ENCODE assay signal across 8 cellular contexts in the genomic region with DNA sequence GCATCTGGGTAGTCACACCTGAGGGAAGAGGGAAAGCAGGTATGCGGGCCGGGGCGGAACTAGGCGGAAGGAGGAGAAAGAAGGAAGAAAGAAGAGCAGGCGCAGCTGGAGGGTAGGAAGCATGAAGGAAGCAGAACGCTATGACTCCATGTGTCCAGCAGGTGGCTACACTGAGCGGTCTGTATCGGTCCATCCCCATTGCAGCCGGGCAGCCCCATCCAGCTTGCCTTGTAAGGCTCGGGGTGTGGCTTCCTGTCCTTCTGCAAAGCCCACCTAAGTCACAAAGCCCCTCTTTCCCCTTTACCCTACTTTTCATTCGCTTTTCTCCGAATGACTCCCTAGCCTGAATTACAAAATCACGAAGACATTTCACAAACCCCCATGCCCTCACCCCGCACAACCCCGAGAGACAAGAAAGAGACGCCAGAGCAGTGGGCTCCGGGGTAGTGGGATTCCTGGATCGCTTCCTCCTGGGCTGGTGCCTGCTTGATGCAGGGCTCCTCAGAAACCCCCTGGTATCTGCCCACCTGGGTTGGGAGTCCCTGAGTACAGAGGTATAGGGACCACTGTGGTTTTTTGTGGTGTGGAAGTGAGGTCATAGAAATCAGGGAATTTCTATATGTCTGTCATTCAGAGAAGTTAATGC. TPM values are rescaled to one million over a fixed set of nuclear protein-coding genes. Genes with fewer than 3 reads are reported as not detected.
A peak's percentile ranks its signal among the peaks of the same experiment; 100 is the strongest.
DNase-seq lines count a peak whose midpoint lies in the region; ATAC-seq, FAIRE-seq and TF ChIP-seq lines count a peak whose summit lies in the region.

No MANE protein-coding gene starts in this region.

- TF ChIP-seq CTCF in choroid plexus epithelial cell (conservative IDR thresholded peaks at IDR 0.05; ENCODE audit: low read depth, low read length) (peak; percentile 90), HepG2 (CRISPR knock-in tag; IDR thresholded peaks at IDR 0.05) (peak; percentile 88)

- no peak overlapping the region for H2AFZ ChIP-seq in HepG2 (ENCODE audit: low read length)

- peaks cover 26% of the 10 kb centered on the region for H3K4me1 ChIP-seq in HepG2 (ENCODE audit: insufficient read depth, low read length)

- peak; percentile 90 for FAIRE-seq in HepG2 (lab: Jason Lieb, UNC)

- peak overlapping the region; percentile 41; the same call in 1 of the 2 replicates for H3K4me2 ChIP-seq in HepG2 (ENCODE audit: low read depth, low read length)

- H3K4me3 ChIP-seq in choroid plexus epithelial cell (ENCODE audit: low read depth, low read length): peak overlapping the region; percentile 34
- no peak overlapping the region; a peak in 1 of 6 replicates for H3K4me3 ChIP-seq in HepG2 (replicated peaks in 1 of 3; ENCODE audit: insufficient read depth in 1 of 3, low read depth in 2 of 3, low read length in 3 of 3)

- BruUV-seq in HepG2 (replicated peaks; lab: Mats Ljungman, UMichigan): no TSS peak

- intact Hi-C loops in HepG2 (cut with micrococcal nuclease; ENCODE audit: unreplicated experiment): no loop called here

- DNase-seq in NCI-H2107 treated with DMSO at 0.1 percent for 48 hours (lab: John Stamatoyannopoulos, UW; ENCODE audit: unreplicated experiment) (peak; percentile 11), NCI-H2107 (lab: John Stamatoyannopoulos, UW) (no peak), NCI-H2171 treated with DMSO at 0.1 percent for 48 hours (lab: John Stamatoyannopoulos, UW) (peak; percentile 59), choroid plexus epithelial cell (ENCODE audit: low read depth) (peak; percentile 84), HepG2 (ENCODE audit: low spot score) (peak; percentile 43)
- DNase-seq in activated CD4-positive, alpha-beta T cell treated with anti-CD3 and anti-CD28 coated beads for 24 hours (ENCODE audit: low read depth in 2 of 2): peak; percentile 38 to 48
- peak; percentile 15 to 32 (median 23) for DNase-seq in stimulated activated CD4-positive, alpha-beta T cell treated with anti-CD3 and anti-CD28 coated beads, TNF-alpha, amount 100 ng/mL, for 4 hours (ENCODE audit: low read depth in 3 of 3)

- H3K9me3 ChIP-seq in HepG2 (ENCODE audit: low read length): no peaks in the 10 kb centered on the region

- POLR2A ChIA-PET in HepG2 (lab: Yijun Ruan, JAX): no interaction called here

- H3K27me3 ChIP-seq in HepG2 (ENCODE audit: control insufficient read depth in 1 of 2, insufficient read depth in 2 of 2, low read length in 2 of 2): peaks cover 2 to 37% of the 10 kb centered on the region in 2 experiments; a peak in 3 of 5 replicates

- no peak overlapping the region for H3K27ac ChIP-seq in HepG2 (ENCODE audit: extremely low read length, insufficient read depth, low read length)

- peak; percentile 60 for TF ChIP-seq RAD21 in HepG2 (CRISPR knock-in tag; IDR thresholded peaks at IDR 0.05)

- no peaks in the 10 kb centered on the region for H3K79me2 ChIP-seq in HepG2 (ENCODE audit: insufficient read depth, low read length)

- no peak for TF ChIP-seq POLR2A in HepG2 (IDR thresholded peaks at IDR 0.05; ENCODE audit: insufficient read depth in 1 of 2, low read depth in 2 of 2, low read length in 2 of 2)

- CTCF ChIA-PET in HepG2 (lab: Yijun Ruan, JAX; ENCODE audit: low intra/inter-chr PET ratio, low total read pairs): interaction anchor here (1.4 kb wide), 1 partner anchor 10 kb away, joined by 10 read pairs; no protein-coding TSS in a partner anchor

- ATAC-seq in HG02870 (IDR thresholded peaks at IDR 0.05; ENCODE audit: unreplicated experiment) (peak; percentile 74), HepG2 (peak; percentile 86)

- H3K36me3 ChIP-seq in HepG2 (replicated peaks in 1 of 2; ENCODE audit: control insufficient read depth in 1 of 2, insufficient read depth in 2 of 2, low read length in 2 of 2): no peaks in the 10 kb centered on the region

- in situ Hi-C loops in HepG2 (cut with HindIII; ENCODE audit: extremely low pct_ligation_motif_present, low pct_unique_long_range_greater_than_20kb): no loop called here

- TF ChIP-seq EP300 in HepG2 (IDR thresholded peaks at IDR 0.05; ENCODE audit: low read depth in 2 of 2, low read length in 2 of 2) (no peak), HepG2 (CRISPR knock-in tag; IDR thresholded peaks at IDR 0.05; ENCODE audit: borderline replicate concordance) (no peak)

- H3K9ac ChIP-seq in HepG2 (ENCODE audit: insufficient read depth, low read depth, low read length): no peak overlapping the region

- no peaks in the 10 kb centered on the region for H4K20me1 ChIP-seq in HepG2 (ENCODE audit: insufficient read depth, low read length)

- WGBS in HepG2 (ENCODE audit: low lambda C conversion rate): 29% methylated on average over 18 of the region's 18 CpGs

RNA-seq across cellular contexts. Expression of gene BUD13, which starts 39.9 kb away (rescaled TPM):
- 25.9 and 31.9 TPM in 2 replicates for total RNA-seq in HepG2 (2016; rRNA removed; fragmentation: Illumina TruSeq; extraction: Trizol)
- 9.8 and 11.4 TPM in 2 replicates for total RNA-seq in HepG2 (2016; cell fraction: cytosol; rRNA removed; fragmentation: Illumina TruSeq; extraction: Trizol; ENCODE audit: low read depth)
- 26.1 and 34.7 TPM in 2 replicates for total RNA-seq in HepG2 (2016; cell fraction: insoluble cytoplasmic fraction; rRNA removed; fragmentation: Illumina TruSeq; extraction: Trizol)
- 13.7 and 16.8 TPM in 2 replicates for total RNA-seq in HepG2 (2016; cell fraction: membrane; rRNA removed; fragmentation: Illumina TruSeq; extraction: Trizol)
- 15.5 and 16.7 TPM in 2 replicates for total RNA-seq in HepG2 (2016; cell fraction: nucleus; rRNA removed; fragmentation: Illumina TruSeq; extraction: Trizol)
- polyA plus RNA-seq in HepG2 (2011; rRNA removed): 13.3 and 13.6 TPM in 2 replicates
- 12.0 and 12.9 TPM in 2 replicates for polyA plus RNA-seq in HepG2 (2011; cell fraction: cytosol; rRNA removed)
- polyA plus RNA-seq in HepG2 (2011; cell fraction: nucleus; rRNA removed): 13.7 and 14.5 TPM in 2 replicates
- 8.9 and 13.2 TPM in 2 replicates for polyA plus RNA-seq in HepG2 (2012)
- 2.2 and 2.6 TPM in 2 replicates for polyA plus RNA-seq in HepG2 (2016; cell fraction: cytosol; fragmentation: Illumina TruSeq; extraction: Trizol; ENCODE audit: low read depth)
- polyA plus RNA-seq in HepG2 (2016; cell fraction: insoluble cytoplasmic fraction; fragmentation: Illumina TruSeq; extraction: Trizol; ENCODE audit: low read depth): 28.6 and 34.0 TPM in 2 replicates
- polyA plus RNA-seq in HepG2 (2016; cell fraction: membrane; fragmentation: Illumina TruSeq; extraction: Trizol; ENCODE audit: low read depth): 5.5 and 6.3 TPM in 2 replicates
- 25.0 and 27.1 TPM in 2 replicates for polyA plus RNA-seq in HepG2 (2016; cell fraction: nucleus; fragmentation: Illumina TruSeq; extraction: Trizol; ENCODE audit: insufficient read depth, low read depth)
- 14.1 and 21.2 TPM in 2 replicates for polyA minus RNA-seq in HepG2 (2011; rRNA and poly(A)+ RNA removed; ENCODE audit: low replicate concordance)
- polyA minus RNA-seq in HepG2 (2011; cell fraction: cytosol; rRNA and poly(A)+ RNA removed): 8.4 and 8.5 TPM in 2 replicates
- polyA minus RNA-seq in HepG2 (2011; cell fraction: nucleus; rRNA and poly(A)+ RNA removed): 12.2 and 14.8 TPM in 2 replicates

RNA-seq across cellular contexts. Expression of gene ZPR1, which starts 55.0 kb away (rescaled TPM):
- 79.3 and 102 TPM in 2 replicates for total RNA-seq in HepG2 (2016; rRNA removed; fragmentation: Illumina TruSeq; extraction: Trizol)
- 37.7 and 41.8 TPM in 2 replicates for total RNA-seq in HepG2 (2016; cell fraction: cytosol; rRNA removed; fragmentation: Illumina TruSeq; extraction: Trizol; ENCODE audit: low read depth)
- total RNA-seq in HepG2 (2016; cell fraction: insoluble cytoplasmic fraction; rRNA removed; fragmentation: Illumina TruSeq; extraction: Trizol): 81.1 and 95.0 TPM in 2 replicates
- total RNA-seq in HepG2 (2016; cell fraction: membrane; rRNA removed; fragmentation: Illumina TruSeq; extraction: Trizol): 74.2 and 83.3 TPM in 2 replicates
- total RNA-seq in HepG2 (2016; cell fraction: nucleus; rRNA removed; fragmentation: Illumina TruSeq; extraction: Trizol): 52.5 and 60.5 TPM in 2 replicates
- 40.0 and 45.2 TPM in 2 replicates for polyA plus RNA-seq in HepG2 (2011; rRNA removed)
- polyA plus RNA-seq in HepG2 (2011; cell fraction: cytosol; rRNA removed): 31.7 and 43.5 TPM in 2 replicates
- 34.9 and 46.0 TPM in 2 replicates for polyA plus RNA-seq in HepG2 (2011; cell fraction: nucleus; rRNA removed)
- polyA plus RNA-seq in HepG2 (2012): 28.2 and 35.4 TPM in 2 replicates
- 55.3 and 55.7 TPM in 2 replicates for polyA plus RNA-seq in HepG2 (2016; cell fraction: cytosol; fragmentation: Illumina TruSeq; extraction: Trizol; ENCODE audit: low read depth)
- polyA plus RNA-seq in HepG2 (2016; cell fraction: insoluble cytoplasmic fraction; fragmentation: Illumina TruSeq; extraction: Trizol; ENCODE audit: low read depth): 104 and 107 TPM in 2 replicates
- 67.7 and 70.1 TPM in 2 replicates for polyA plus RNA-seq in HepG2 (2016; cell fraction: membrane; fragmentation: Illumina TruSeq; extraction: Trizol; ENCODE audit: low read depth)
- 88.0 and 94.3 TPM in 2 replicates for polyA plus RNA-seq in HepG2 (2016; cell fraction: nucleus; fragmentation: Illumina TruSeq; extraction: Trizol; ENCODE audit: insufficient read depth, low read depth)
- polyA minus RNA-seq in HepG2 (2011; rRNA and poly(A)+ RNA removed; ENCODE audit: low replicate concordance): 25.2 and 35.9 TPM in 2 replicates
- 28.7 and 36.5 TPM in 2 replicates for polyA minus RNA-seq in HepG2 (2011; cell fraction: cytosol; rRNA and poly(A)+ RNA removed)
- 64.4 and 81.6 TPM in 2 replicates for polyA minus RNA-seq in HepG2 (2011; cell fraction: nucleus; rRNA and poly(A)+ RNA removed)

RNA-seq across cellular contexts. Expression of gene APOA5, which starts 58.8 kb away (rescaled TPM):
- total RNA-seq in HepG2 (2016; rRNA removed; fragmentation: Illumina TruSeq; extraction: Trizol): 21.9 and 49.1 TPM in 2 replicates
- 4.6 and 4.7 TPM in 2 replicates for total RNA-seq in HepG2 (2016; cell fraction: cytosol; rRNA removed; fragmentation: Illumina TruSeq; extraction: Trizol; ENCODE audit: low read depth)
- 16.8 and 55.7 TPM in 2 replicates for total RNA-seq in HepG2 (2016; cell fraction: insoluble cytoplasmic fraction; rRNA removed; fragmentation: Illumina TruSeq; extraction: Trizol)
- 7.4 and 9.8 TPM in 2 replicates for total RNA-seq in HepG2 (2016; cell fraction: membrane; rRNA removed; fragmentation: Illumina TruSeq; extraction: Trizol)
- 41.1 and 46.7 TPM in 2 replicates for total RNA-seq in HepG2 (2016; cell fraction: nucleus; rRNA removed; fragmentation: Illumina TruSeq; extraction: Trizol)
- polyA plus RNA-seq in HepG2 (2011; rRNA removed): 44.0 and 61.4 TPM in 2 replicates
- polyA plus RNA-seq in HepG2 (2011; cell fraction: cytosol; rRNA removed): 50.5 and 63.0 TPM in 2 replicates
- polyA plus RNA-seq in HepG2 (2011; cell fraction: nucleus; rRNA removed): 48.8 and 51.3 TPM in 2 replicates
- polyA plus RNA-seq in HepG2 (2012): 32.9 and 35.6 TPM in 2 replicates
- polyA plus RNA-seq in HepG2 (2016; cell fraction: cytosol; fragmentation: Illumina TruSeq; extraction: Trizol; ENCODE audit: low read depth): 3.5 and 4.1 TPM in 2 replicates
- polyA plus RNA-seq in HepG2 (2016; cell fraction: insoluble cytoplasmic fraction; fragmentation: Illumina TruSeq; extraction: Trizol; ENCODE audit: low read depth): 17.4 and 19.7 TPM in 2 replicates
- 5.1 and 6.3 TPM in 2 replicates for polyA plus RNA-seq in HepG2 (2016; cell fraction: membrane; fragmentation: Illumina TruSeq; extraction: Trizol; ENCODE audit: low read depth)
- polyA plus RNA-seq in HepG2 (2016; cell fraction: nucleus; fragmentation: Illumina TruSeq; extraction: Trizol; ENCODE audit: insufficient read depth, low read depth): 67.2 and 70.6 TPM in 2 replicates
- polyA minus RNA-seq in HepG2 (2011; rRNA and poly(A)+ RNA removed; ENCODE audit: low replicate concordance): 37.9 TPM in 1 of 2 replicates, not detected in the other
- 21.8 and 26.5 TPM in 2 replicates for polyA minus RNA-seq in HepG2 (2011; cell fraction: cytosol; rRNA and poly(A)+ RNA removed)
- polyA minus RNA-seq in HepG2 (2011; cell fraction: nucleus; rRNA and poly(A)+ RNA removed): 24.4 and 25.6 TPM in 2 replicates
